16 cellular contexts compared by ENCODE assay signal in genomic region chr14:100427166-100427565, GRCh38. TPM values are rescaled to one million over a fixed set of nuclear protein-coding genes. Genes with fewer than 3 reads are reported as not detected.
A peak's percentile ranks its signal among the peaks of the same experiment; 100 is the strongest.
DNase-seq lines count a peak whose midpoint lies in the region; ATAC-seq and TF ChIP-seq lines count a peak whose summit lies in the region.
"Had no signal": no experiment of that assay in that cellular context is flagged by ENCODE, and none has a peak within 500 bp of the region (broad histone marks: within the 10 kb centered on the region; RNA-seq: fewer than 3 reads in every experiment).

No MANE protein-coding gene starts in this region.

- POLR2A ChIA-PET in Panc1 (lab: Charles Lee) = interaction anchor here (0.6 kb wide), 1 partner anchor 119 kb away, joined by 3 read pairs; no protein-coding TSS in a partner anchor

- CTCF ChIA-PET in Panc1 (lab: Charles Lee) = no interaction called here

- H4K8ac ChIP-seq in neuronal stem cell (ENCODE audit: low read depth, low read length) = no peak overlapping the region

- H3K79me1 ChIP-seq in neuronal stem cell (ENCODE audit: low read depth, low read length) = peaks cover 4% of the 10 kb centered on the region

- peak overlapping the region; percentile 54 for H2BK15ac ChIP-seq in neuronal stem cell (ENCODE audit: low read length)

- in situ Hi-C loops in Panc1 (cut with HindIII; ENCODE audit: low pct_unique_long_range_greater_than_20kb, low sequenced_read_pairs) = no loop called here

- BruUV-seq in Panc1 (replicated peaks; lab: Mats Ljungman, UMichigan) = no TSS peak

- peaks cover 40% of the 10 kb centered on the region for H3K4me1 ChIP-seq in DND-41 (ENCODE audit: insufficient read depth, low read length)
- H3K4me1 ChIP-seq in Panc1 (ENCODE audit: control insufficient read depth, insufficient read depth, low read length) = peaks cover 25% of the 10 kb centered on the region
- H3K4me1 ChIP-seq in neuronal stem cell (ENCODE audit: control insufficient read depth in 2 of 2, insufficient read depth in 1 of 2, low read depth in 1 of 2, low read length in 2 of 2) = peaks cover 9 to 12% of the 10 kb centered on the region in 2 donors

- no peak overlapping the region for H3K9ac ChIP-seq in DND-41 (ENCODE audit: low read depth, low read length)
- peak overlapping the region; percentile 56 for H3K9ac ChIP-seq in neuronal stem cell (ENCODE audit: low read depth, low read length, poor library complexity)

- peak overlapping the region; percentile 28 for H2BK5ac ChIP-seq in neuronal stem cell (ENCODE audit: low read length)

- H2AFZ ChIP-seq in DND-41 (ENCODE audit: low read depth, low read length) = no peak overlapping the region
- H2AFZ ChIP-seq in neuronal stem cell (ENCODE audit: low read length) = no peak overlapping the region

- H3K18ac ChIP-seq in neuronal stem cell (ENCODE audit: low read length) = peak overlapping the region; percentile 68

- H3K27me3 ChIP-seq in DND-41 (ENCODE audit: insufficient read depth, low read length, poor library complexity) = no peaks in the 10 kb centered on the region
- no peaks in the 10 kb centered on the region for H3K27me3 ChIP-seq in Panc1 (ENCODE audit: control insufficient read depth, insufficient read depth, low read length)
- no peaks in the 10 kb centered on the region for H3K27me3 ChIP-seq in neuronal stem cell (ENCODE audit: control insufficient read depth in 3 of 3, insufficient read depth in 3 of 3, low read depth in 1 of 3, low read length in 3 of 3)
- H3K27me3 ChIP-seq in WERI-Rb-1 (ENCODE audit: insufficient read depth, low read depth, severe bottlenecking) = no peaks in the 10 kb centered on the region
- no peaks in the 10 kb centered on the region for H3K27me3 ChIP-seq in MG63
- H3K27me3 ChIP-seq: BE2C had no signal

- H3K4me3 ChIP-seq in DND-41 (ENCODE audit: low read depth in 1 of 2, low read length in 2 of 2) = no peak overlapping the region
- H3K4me3 ChIP-seq in Panc1 (ENCODE audit: low read depth in 2 of 2, low read length in 2 of 2) = no peak overlapping the region
- H3K4me3 ChIP-seq in neuronal stem cell (ENCODE audit: low read length in 2 of 2) = no peak overlapping the region
- no peak overlapping the region for H3K4me3 ChIP-seq in WERI-Rb-1 (ENCODE audit: low read depth, low read length)
- no peak overlapping the region for H3K4me3 ChIP-seq in MG63

- no peak overlapping the region for H2BK120ac ChIP-seq in neuronal stem cell (ENCODE audit: low read depth, low read length)

- no peak overlapping the region for H3K4ac ChIP-seq in neuronal stem cell (ENCODE audit: low read length)

- peak overlapping the region; percentile 38; the same call in 1 of the 2 replicates for H3K27ac ChIP-seq in DND-41 (ENCODE audit: low read length)
- 0 out of 2 replicates have a peak overlapping the region, but pooled peaks have one; percentile 34 for H3K27ac ChIP-seq in Panc1 (ENCODE audit: low read length)
- H3K27ac ChIP-seq in neuronal stem cell (replicated peaks; ENCODE audit: low read length) = no peak overlapping the region
- no peak overlapping the region for H3K27ac ChIP-seq in WERI-Rb-1
- H3K27ac ChIP-seq: HL-60 had no signal

- H4K20me1 ChIP-seq in DND-41 (ENCODE audit: insufficient read depth, low read length) = no peaks in the 10 kb centered on the region

- TF ChIP-seq CTCF in DND-41 (IDR thresholded peaks at IDR 0.05; ENCODE audit: borderline replicate concordance, extremely low read depth, low read length, poor library complexity, severe bottlenecking) (no peak), Panc1 (IDR thresholded peaks at IDR 0.05) (no peak), WERI-Rb-1 (IDR thresholded peaks at IDR 0.05; ENCODE audit: low read depth, low read length) (no peak)

- DNase-seq in DND-41 (no peak), Panc1 (ENCODE audit: low read depth, low spot score) (no peak), neuronal stem cell (ENCODE audit: low spot score) (no peak), WERI-Rb-1 (no peak), Kasumi-1 (lab: John Stamatoyannopoulos, UW) (no peak), MG63 (no peak)
- DNase-seq: ACHN; BE2C; C1 segment of cervical spinal cord; CD4-positive, alpha-beta memory T cell; DMS153; DMS79; GF-D8; GOT3; H7 had no signal

- no peak overlapping the region for H4K91ac ChIP-seq in neuronal stem cell (ENCODE audit: low read depth, low read length, poor library complexity)

- no peak overlapping the region for H3K23ac ChIP-seq in neuronal stem cell (ENCODE audit: low read depth, low read length, poor library complexity)

- no CpG with 5 or more reads among the region's 6 CpGs for WGBS in neuronal stem cell (ENCODE audit: extremely low coverage in 2 of 2, insufficient read length in 2 of 2, insufficient replicate concordance in 1 of 2), 2 donors

- H3K9me3 ChIP-seq in DND-41 (ENCODE audit: insufficient read depth, low read length, severe bottlenecking) = no peaks in the 10 kb centered on the region
- no peaks in the 10 kb centered on the region for H3K9me3 ChIP-seq in Panc1 (ENCODE audit: control insufficient read depth, insufficient read depth, low read depth, low read length)
- no peaks in the 10 kb centered on the region for H3K9me3 ChIP-seq in neuronal stem cell (replicated peaks in 1 of 2; ENCODE audit: control insufficient read depth in 2 of 2, insufficient read depth in 1 of 2, low read depth in 1 of 2, low read length in 2 of 2)
- no peaks in the 10 kb centered on the region for H3K9me3 ChIP-seq in WERI-Rb-1 (ENCODE audit: severe bottlenecking)
- no peaks in the 10 kb centered on the region for H3K9me3 ChIP-seq in MG63
- H3K9me3 ChIP-seq: BE2C had no signal

- peaks cover 13% of the 10 kb centered on the region; the same call in 1 of the 2 replicates for H3K79me2 ChIP-seq in DND-41 (ENCODE audit: insufficient read depth, low read length)

- H3K4me2 ChIP-seq in DND-41 (ENCODE audit: insufficient read depth, low read length) = no peak overlapping the region
- H3K4me2 ChIP-seq in neuronal stem cell (ENCODE audit: insufficient read depth, low read length, poor library complexity, severe bottlenecking) = no peak overlapping the region

- ATAC-seq in DND-41 (ENCODE audit: insufficient read depth, low read depth) (no peak), Panc1 (no peak)

- H2AK5ac ChIP-seq in neuronal stem cell (ENCODE audit: low read depth, low read length) = no peak overlapping the region

- no peaks in the 10 kb centered on the region for H3K36me3 ChIP-seq in DND-41 (ENCODE audit: insufficient read depth, low read length)
- H3K36me3 ChIP-seq in Panc1 (ENCODE audit: control insufficient read depth, insufficient read depth, low read length) = no peaks in the 10 kb centered on the region
- H3K36me3 ChIP-seq in neuronal stem cell (replicated peaks in 1 of 2; ENCODE audit: control insufficient read depth in 2 of 2, insufficient read depth in 2 of 2, low read length in 2 of 2) = no peaks in the 10 kb centered on the region
- H3K36me3 ChIP-seq in WERI-Rb-1 = no peaks in the 10 kb centered on the region
- H3K36me3 ChIP-seq in MG63 = no peaks in the 10 kb centered on the region
- H3K36me3 ChIP-seq: BE2C had no signal

- H3K14ac ChIP-seq in neuronal stem cell (ENCODE audit: low read length) = no peak overlapping the region

- intact Hi-C loops in Panc1 (cut with micrococcal nuclease; ENCODE audit: unreplicated experiment) = no loop called here

- no peak overlapping the region for H2BK12ac ChIP-seq in neuronal stem cell (ENCODE audit: low read length)

RNA-seq across cellular contexts. Expression of gene WDR25, which starts 50.9 kb away (rescaled TPM):
- total RNA-seq in Panc1 (2021; ENCODE audit: unreplicated experiment) = 4.1 TPM
- polyA plus RNA-seq in Panc1 (2012; ENCODE audit: insufficient read length) = 8.6 TPM
- polyA plus RNA-seq in neuronal stem cell (2013, experiment 1 of 2) = 8.7 TPM
- polyA plus RNA-seq in neuronal stem cell (2013, experiment 2 of 2) = 9.9 TPM
- 20.7 and 40.0 TPM in 2 replicates for total RNA-seq in MG63 (2014; rRNA removed; shearing (Covaris generic); ENCODE audit: low replicate concordance)

Comparison
In these comparisons a context has a peak if more than half of its experiments do, and no peak if none do; other contexts are left out.
1. H3K27ac ChIP-seq: peak in DND-41 (single experiment) and Panc1 (single experiment); none in neuronal stem cell (single experiment) and WERI-Rb-1 (single experiment).